Comparison of ENCODE assay signal across 9 cellular contexts in the genomic region with DNA sequence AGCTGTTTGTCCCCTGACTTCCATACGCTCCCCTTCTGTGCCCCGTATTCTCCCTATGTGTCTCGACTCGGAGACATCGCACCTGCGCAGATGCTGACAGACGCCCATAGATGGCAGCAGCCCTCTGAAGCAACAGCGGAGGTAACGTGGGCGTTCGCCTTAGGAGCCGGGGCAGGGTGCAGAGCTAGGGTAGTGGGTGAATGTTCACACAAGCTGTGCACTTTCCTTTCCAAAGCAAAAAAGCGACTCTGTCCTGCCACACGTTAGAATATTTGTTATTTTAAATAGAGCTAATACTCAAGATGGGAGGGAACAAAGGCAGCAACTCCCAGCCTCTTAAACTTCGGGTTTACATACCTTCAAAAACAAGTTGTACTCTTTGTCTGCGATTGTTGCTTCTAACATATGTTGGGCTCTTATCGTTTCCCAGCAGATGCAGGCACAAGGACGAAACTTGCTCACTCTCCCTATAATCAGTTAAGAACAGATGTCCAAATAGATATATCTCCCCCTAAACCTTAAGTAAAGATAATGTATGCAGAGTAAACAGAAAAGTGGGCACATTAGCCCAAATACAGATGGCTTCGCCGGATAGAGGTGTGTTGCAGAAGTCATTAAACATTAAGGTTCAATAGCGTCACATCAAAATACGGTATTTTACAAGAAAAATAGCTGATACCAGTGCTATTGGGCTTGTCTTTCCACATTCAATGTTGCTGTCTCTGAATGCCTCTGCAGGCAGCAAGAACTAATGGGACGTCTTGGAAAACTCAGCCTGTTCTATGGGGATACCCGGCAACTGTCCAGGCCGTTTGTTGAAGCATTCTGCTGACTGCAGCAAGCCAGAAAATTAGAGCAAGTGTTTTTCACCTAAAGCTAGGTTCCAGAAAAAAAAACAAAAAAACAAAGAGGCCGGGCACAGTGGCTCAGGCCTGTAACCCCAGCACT.
DNase-seq lines count a peak whose midpoint lies in the region; ATAC-seq and TF ChIP-seq lines count a peak whose summit lies in the region.
"Had no signal": no experiment of that assay in that cellular context is flagged by ENCODE, and none has a peak within 500 bp of the region (broad histone marks: within the 10 kb centered on the region; RNA-seq: fewer than 3 reads in every experiment).

No MANE protein-coding gene starts in this region.

- no peaks in the 10 kb centered on the region for H3K9me3 ChIP-seq in RWPE2 (ENCODE audit: severe bottlenecking)
- no peaks in the 10 kb centered on the region for H3K9me3 ChIP-seq in upper lobe of right lung

- H3K27me3 ChIP-seq in RWPE2 (ENCODE audit: insufficient read depth, poor library complexity, severe bottlenecking) (no peaks in the 10 kb centered on the region), upper lobe of right lung (no peaks in the 10 kb centered on the region)

- H3K27ac ChIP-seq in RWPE2 (ENCODE audit: poor library complexity, severe bottlenecking) (no peak overlapping the region), upper lobe of right lung (no peak overlapping the region)

- TF ChIP-seq CTCF in RWPE2 (IDR thresholded peaks at IDR 0.05; ENCODE audit: poor library complexity, severe bottlenecking) = peak; percentile 89
- peak; percentile 11 for TF ChIP-seq CTCF in glutamatergic neuron (IDR thresholded peaks at IDR 0.05; ENCODE audit: partially characterized antibody, unreplicated experiment)
- TF ChIP-seq CTCF in upper lobe of right lung (IDR thresholded peaks at IDR 0.05) = peak; percentile 64

- no peaks in the 10 kb centered on the region for H3K27me3 Mint-ChIP-seq in glutamatergic neuron (ENCODE audit: unreplicated experiment)

- DNase-seq in CD1c-positive myeloid dendritic cell (ENCODE audit: extremely low spot score) (peak; percentile 90), RWPE2 (ENCODE audit: low spot score) (no peak), glutamatergic neuron (peak; percentile 79), posterior cingulate gyrus (peak; percentile 63 to 97 (median 84)), upper lobe of right lung (peak; percentile 91)
- peak; percentile 92 for DNase-seq in activated effector memory CD4-positive, alpha-beta T cell treated with anti-CD3 and anti-CD28 coated beads, Interleukin-2, amount 50 U/mL, for 16 hours

- H3K4me3 Mint-ChIP-seq in glutamatergic neuron (ENCODE audit: unreplicated experiment) = peak overlapping the region; percentile 1
- H3K4me3 Mint-ChIP-seq: T-helper 1 cell treated with Interleukin-12 subunit alpha and Interleukin-12 subunit beta and Interleukin-4 antibody, amounts not matched to agents 30 μg/mL and 1 μg/mL, for 36 hours had no signal

- H3K4me1 ChIP-seq in RWPE2 (ENCODE audit: insufficient read depth, poor library complexity, severe bottlenecking) (peaks cover 14% of the 10 kb centered on the region), upper lobe of right lung (peaks cover 4% of the 10 kb centered on the region)

- no peak overlapping the region for H3K4me3 ChIP-seq in RWPE2 (ENCODE audit: severe bottlenecking)
- no peak overlapping the region for H3K4me3 ChIP-seq in upper lobe of right lung

- peaks cover 5% of the 10 kb centered on the region for H3K4me1 Mint-ChIP-seq in glutamatergic neuron (ENCODE audit: low read depth, unreplicated experiment)

- no peak overlapping the region for H3K27ac Mint-ChIP-seq in glutamatergic neuron (ENCODE audit: unreplicated experiment)
- H3K27ac Mint-ChIP-seq: T-helper 1 cell treated with Interleukin-12 subunit alpha and Interleukin-12 subunit beta and Interleukin-4 antibody, amounts not matched to agents 30 μg/mL and 1 μg/mL, for 36 hours had no signal

- H3K9me3 Mint-ChIP-seq in glutamatergic neuron (ENCODE audit: unreplicated experiment) = peaks cover 2% of the 10 kb centered on the region
- H3K9me3 Mint-ChIP-seq: T-helper 1 cell treated with Interleukin-12 subunit alpha and Interleukin-12 subunit beta and Interleukin-4 antibody, amounts not matched to agents 30 μg/mL and 1 μg/mL, for 36 hours had no signal

- intact Hi-C loops in posterior cingulate gyrus (cut with DNase I) = loop anchor here (2.0 to 10.0 kb wide), 4 partner anchors 204 to 490 kb away; a partner anchor contains a TSS
- intact Hi-C loops in upper lobe of right lung (cut with DNase I) = no loop called here

- ATAC-seq in GM19328 (IDR thresholded peaks at IDR 0.05; ENCODE audit: unreplicated experiment) (peak; percentile 97), HG03432 (IDR thresholded peaks at IDR 0.05; ENCODE audit: unreplicated experiment) (peak; percentile 98), RWPE2 (ENCODE audit: low read depth) (peak; percentile 93), upper lobe of right lung (peak; percentile 97)

- H3K36me3 ChIP-seq in RWPE2 (ENCODE audit: low read depth) = no peaks in the 10 kb centered on the region
- H3K36me3 ChIP-seq in upper lobe of right lung = no peaks in the 10 kb centered on the region

- H3K36me3 Mint-ChIP-seq in glutamatergic neuron (ENCODE audit: unreplicated experiment) = no peaks in the 10 kb centered on the region

Comparison
In these comparisons a context has a peak if more than half of its experiments do, and no peak if none do; other contexts are left out.
1. CTCF ChIP-seq: peak in every context shown above with its lines; median percentile 89 in RWPE2; 64 in upper lobe of right lung; 11 in glutamatergic neuron.